ENCODE assay signal across 28 cellular contexts in genomic region chr1:58454807-58455206, GRCh38.
"Had no signal": no experiment of that assay in that cellular context is flagged by ENCODE, and none has a peak within 500 bp of the region (broad histone marks: within the 10 kb centered on the region; RNA-seq: fewer than 3 reads in every experiment).

No MANE protein-coding gene starts in this region.

- H2AFZ ChIP-seq: parathyroid adenoma had no signal

- H3K9me3 Mint-ChIP-seq: nephron; stimulated activated effector memory CD8-positive, alpha-beta T cell treated with anti-CD3 and anti-CD28 coated beads, Interleukin-12 subunit alpha, Interleukin-12 subunit beta, amount 100 ng/mL, for 72 hours; stimulated activated naive CD8-positive, alpha-beta T cell treated with anti-CD3 and anti-CD28 coated beads, Interleukin-15, Interleukin-2, amounts not matched to agents 100 ng/mL and 50 ng/mL, for 24 hours had no signal

- H3K27me3 Mint-ChIP-seq: stimulated activated naive B cell treated with anti-CD40 and anti-IgM and Interleukin-4, amounts not matched to agents 10 μg/mL and 1 μg/mL and 100 μg/mL, for 72 hours; stimulated activated naive CD8-positive, alpha-beta T cell treated with anti-CD3 and anti-CD28 coated beads, Interleukin-15, Interleukin-2, amounts not matched to agents 100 ng/mL and 50 ng/mL, for 24 hours had no signal

- H3K27ac ChIP-seq: ovary, parathyroid adenoma, psoas muscle, right lobe of liver, sigmoid colon, stomach, thoracic aorta, thyroid gland, tibial nerve, upper lobe of left lung, vagina had no signal

- H3K4me1 Mint-ChIP-seq: naive thymus-derived CD4-positive, alpha-beta T cell; natural killer cell; nephron; stimulated activated effector memory CD8-positive, alpha-beta T cell treated with anti-CD3 and anti-CD28 coated beads, Interleukin-12 subunit alpha, Interleukin-12 subunit beta, amount 100 ng/mL, for 72 hours; stimulated activated naive B cell treated with anti-CD40 and anti-IgM and Interleukin-4, amounts not matched to agents 10 μg/mL and 1 μg/mL and 100 μg/mL, for 72 hours had no signal

- H3K4me1 ChIP-seq: parathyroid adenoma, sigmoid colon, thyroid gland, tibial nerve, upper lobe of left lung, vagina had no signal

- FAIRE-seq: small intestine, urothelium cell line had no signal

- H3K27me3 ChIP-seq: ovary, right lobe of liver, sigmoid colon, stomach, thyroid gland, tibial nerve, upper lobe of left lung, vagina had no signal

- H3K4me3 Mint-ChIP-seq: naive thymus-derived CD4-positive, alpha-beta T cell; natural killer cell; nephron; stimulated activated effector memory CD8-positive, alpha-beta T cell treated with anti-CD3 and anti-CD28 coated beads, Interleukin-12 subunit alpha, Interleukin-12 subunit beta, amount 100 ng/mL, for 72 hours; stimulated activated naive B cell treated with anti-CD40 and anti-IgM and Interleukin-4, amounts not matched to agents 10 μg/mL and 1 μg/mL and 100 μg/mL, for 72 hours; stimulated activated naive CD8-positive, alpha-beta T cell treated with anti-CD3 and anti-CD28 coated beads, Interleukin-15, Interleukin-2, amounts not matched to agents 100 ng/mL and 50 ng/mL, for 24 hours had no signal

- H3K9ac ChIP-seq: parathyroid adenoma had no signal

- DNase-seq: naive thymus-derived CD4-positive, alpha-beta T cell; natural killer cell; occipital lobe; ovary; psoas muscle; right cardiac atrium; right lobe of liver; sigmoid colon; small intestine; stimulated activated CD4-positive, alpha-beta T cell treated with anti-CD3 and anti-CD28 coated beads, Interleukin-15, amount 100 ng/mL, for 24 hours; stimulated activated CD4-positive, alpha-beta T cell treated with anti-CD3 and anti-CD28 coated beads, Interleukin-2, amount 100 ng/mL, for 24 hours; stimulated activated CD4-positive, alpha-beta T cell treated with anti-CD3 and anti-CD28 coated beads, Interleukin-2, amount 100 ng/mL, for 48 hours; stimulated activated CD4-positive, alpha-beta T cell treated with anti-CD3 and anti-CD28 coated beads, Interleukin-4, amount 100 ng/mL, for 24 hours; stimulated activated naive B cell treated with anti-CD40 and anti-IgM and Interleukin-4, amounts not matched to agents 10 μg/mL and 1 μg/mL and 100 μg/mL, for 72 hours; stimulated activated naive CD4-positive, alpha-beta T cell treated with Interleukin-2 at 50 U/mL for 16 hours; stomach; trophoblast cell had no signal

- H3K9me3 ChIP-seq: ovary, right lobe of liver, sigmoid colon, thoracic aorta, thyroid gland, tibial nerve, upper lobe of left lung, vagina had no signal

- H3K4me3 ChIP-seq: ovary, psoas muscle, right lobe of liver, sigmoid colon, stomach, thoracic aorta, thyroid gland, tibial nerve, upper lobe of left lung, vagina had no signal

- H3K36me3 ChIP-seq: ovary, right lobe of liver, sigmoid colon, thoracic aorta, thyroid gland, upper lobe of left lung, vagina had no signal

- H3K36me3 Mint-ChIP-seq: natural killer cell; stimulated activated effector memory CD8-positive, alpha-beta T cell treated with anti-CD3 and anti-CD28 coated beads, Interleukin-12 subunit alpha, Interleukin-12 subunit beta, amount 100 ng/mL, for 72 hours had no signal

- H3K79me2 ChIP-seq: parathyroid adenoma had no signal

- H3K27ac Mint-ChIP-seq: naive thymus-derived CD4-positive, alpha-beta T cell; natural killer cell; nephron; progenitor cell of endocrine pancreas; stimulated activated effector memory CD8-positive, alpha-beta T cell treated with anti-CD3 and anti-CD28 coated beads, Interleukin-12 subunit alpha, Interleukin-12 subunit beta, amount 100 ng/mL, for 72 hours; stimulated activated naive B cell treated with anti-CD40 and anti-IgM and Interleukin-4, amounts not matched to agents 10 μg/mL and 1 μg/mL and 100 μg/mL, for 72 hours; stimulated activated naive CD8-positive, alpha-beta T cell treated with anti-CD3 and anti-CD28 coated beads, Interleukin-15, Interleukin-2, amounts not matched to agents 100 ng/mL and 50 ng/mL, for 24 hours had no signal

- ATAC-seq: naive thymus-derived CD4-positive, alpha-beta T cell; natural killer cell; psoas muscle; right cardiac atrium; stimulated activated effector memory CD8-positive, alpha-beta T cell treated with anti-CD3 and anti-CD28 coated beads, Interleukin-12 subunit alpha, Interleukin-12 subunit beta, amount 100 ng/mL, for 72 hours; stimulated activated naive B cell treated with anti-CD40 and anti-IgM and Interleukin-4, amounts not matched to agents 10 μg/mL and 1 μg/mL and 100 μg/mL, for 72 hours had no signal
